1 cellular context compared by ENCODE assay signal in the genomic region with DNA sequence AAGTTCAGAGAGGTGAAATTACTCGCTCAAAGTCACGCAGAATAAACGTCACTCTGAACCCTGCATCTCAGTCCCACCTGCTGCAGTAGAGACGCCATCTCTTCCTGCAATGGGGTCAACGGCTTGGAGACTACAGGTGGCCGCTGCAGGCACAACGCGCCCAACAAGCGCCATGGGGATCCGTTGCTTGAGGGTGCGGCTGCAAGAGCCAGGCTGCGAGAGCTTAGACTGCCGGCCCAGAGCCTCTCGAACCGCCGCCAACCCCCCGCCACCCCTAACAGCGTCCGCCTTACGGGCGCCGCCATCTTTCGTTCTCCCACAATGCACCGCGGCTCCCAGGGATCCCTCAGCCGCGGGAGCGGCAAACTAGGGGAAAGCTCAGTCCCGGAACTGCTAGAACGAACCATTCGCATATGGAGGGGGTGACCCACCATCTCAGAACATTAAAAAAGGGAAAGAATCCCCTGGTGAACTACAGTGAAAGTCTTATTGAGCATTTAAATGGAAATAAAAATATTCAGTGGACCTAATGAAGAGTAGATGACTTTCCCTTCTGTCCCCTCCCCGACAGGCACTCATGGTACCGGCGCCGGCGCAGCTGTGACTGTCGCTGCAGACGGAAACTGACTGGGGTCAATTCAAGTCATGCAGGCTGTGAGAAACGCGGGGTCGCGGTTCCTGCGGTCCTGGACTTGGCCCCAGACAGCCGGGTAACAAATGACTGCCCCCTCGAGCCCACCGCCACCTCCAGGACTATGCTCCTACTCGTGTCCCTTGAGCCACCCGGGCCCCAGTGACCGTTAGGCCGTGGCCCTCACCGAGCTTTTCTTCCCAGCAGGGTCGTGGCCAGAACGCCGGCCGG.
TF ChIP-seq lines count a peak whose summit lies in the region.

Gene MRPL46 (minus strand): TSS at position 316 of the 862 bp plus-strand sequence. CDS start 11 bp downstream, at position 305.
Gene MRPS11 (plus strand): TSS at position 636 of the 862 bp plus-strand sequence. CDS start 10 bp downstream, at position 646.

TF ChIP-seq in GM23338, 12 proteins besides CTCF, POLR2A, EP300 and RAD21:
- TF ChIP-seq STAT1 (IDR thresholded peaks at IDR 0.05; ENCODE audit: unreplicated experiment) (no peak), CREB1 (CRISPR knock-in tag; IDR thresholded peaks at IDR 0.05; ENCODE audit: low read depth) (peak; percentile 82), ETS1 (IDR thresholded peaks at IDR 0.05) (peak; percentile 52; the same call in 1 of the 2 replicates), POLR2AphosphoS5 (IDR thresholded peaks at IDR 0.05; ENCODE audit: low read depth) (peak; percentile 60), REST (IDR thresholded peaks at IDR 0.05; ENCODE audit: unreplicated experiment) (no peak), EZH2 (IDR thresholded peaks at IDR 0.05; ENCODE audit: low read depth, unreplicated experiment) (no peak)
